ENCODE assay signal across 6 cellular contexts in the genomic region with DNA sequence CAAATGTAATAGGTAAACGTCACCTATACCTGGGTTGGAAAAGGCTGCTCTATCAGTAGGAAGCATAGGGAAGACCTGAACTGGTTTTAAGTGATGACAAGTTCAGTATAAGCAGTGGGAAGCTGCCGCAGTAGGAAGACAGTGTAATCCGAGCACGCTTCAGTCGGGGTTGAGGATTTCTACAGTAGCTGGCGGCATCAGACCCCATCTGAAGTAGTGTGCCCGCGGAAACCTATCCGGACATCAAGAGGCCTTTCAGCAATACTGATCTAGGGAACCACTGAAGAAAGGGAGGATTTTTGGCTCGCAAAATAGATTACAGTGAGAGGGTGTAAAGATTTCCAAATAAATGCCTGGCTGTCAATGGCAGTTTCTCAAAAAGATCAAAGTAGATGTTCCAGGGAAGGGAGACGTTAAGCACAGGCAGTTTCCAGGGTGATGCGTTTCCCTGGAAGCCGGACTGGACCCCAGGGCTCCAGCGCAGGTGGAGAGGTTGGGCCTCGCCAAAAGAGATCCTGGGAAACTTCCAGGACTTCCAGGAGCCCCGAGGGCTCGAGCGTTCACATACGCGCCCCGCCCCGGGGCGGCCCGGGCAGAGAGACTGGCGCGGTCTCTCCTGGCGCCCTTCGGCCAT. TPM values are rescaled to one million over a fixed set of nuclear protein-coding genes. Genes with fewer than 3 reads are reported as not detected.
DNase-seq lines count a peak whose midpoint lies in the region; ATAC-seq and TF ChIP-seq lines count a peak whose summit lies in the region.

No MANE protein-coding gene starts in this region.

- no peak overlapping the region for H3K27ac Mint-ChIP-seq in activated CD4-positive, alpha-beta T cell treated with anti-CD3 and anti-CD28 coated beads for 36 hours
- no peak overlapping the region for H3K27ac Mint-ChIP-seq in stimulated activated effector memory CD8-positive, alpha-beta T cell treated with anti-CD3 and anti-CD28 coated beads, Interleukin-12 subunit alpha, Interleukin-12 subunit beta, amount 100 ng/mL, for 72 hours

- H3K36me3 Mint-ChIP-seq in activated CD4-positive, alpha-beta T cell treated with anti-CD3 and anti-CD28 coated beads for 36 hours (ENCODE audit: low read depth) = no peaks in the 10 kb centered on the region
- peaks cover 1% of the 10 kb centered on the region for H3K36me3 Mint-ChIP-seq in stimulated activated effector memory CD8-positive, alpha-beta T cell treated with anti-CD3 and anti-CD28 coated beads, Interleukin-12 subunit alpha, Interleukin-12 subunit beta, amount 100 ng/mL, for 72 hours

- POLR2A ChIA-PET in activated CD4-positive, alpha-beta T cell treated with anti-CD3 and anti-CD28 coated beads for 36 hours (lab: Charles Lee) = no interaction called here

- DNase-seq in activated CD4-positive, alpha-beta T cell treated with anti-CD3 and anti-CD28 coated beads for 36 hours = no peak
- DNase-seq in activated CD4-positive, alpha-beta T cell treated with anti-CD3 and anti-CD28 coated beads, Interleukin-2, amount 50 U/mL, for 1 hour = no peak
- no peak for DNase-seq in erythroblast (lab: John Stamatoyannopoulos, UW)
- no peak for DNase-seq in stimulated activated effector memory CD8-positive, alpha-beta T cell treated with anti-CD3 and anti-CD28 coated beads, Interleukin-12 subunit alpha, Interleukin-12 subunit beta, amount 100 ng/mL, for 72 hours (ENCODE audit: low spot score in 2 of 2)
- no peak for DNase-seq in NCI-H2196 treated with DMSO at 0.1 percent for 48 hours (lab: John Stamatoyannopoulos, UW; ENCODE audit: unreplicated experiment)

- no peak for ATAC-seq in activated CD4-positive, alpha-beta T cell treated with anti-CD3 and anti-CD28 coated beads for 36 hours
- no peak for ATAC-seq in stimulated activated effector memory CD8-positive, alpha-beta T cell treated with anti-CD3 and anti-CD28 coated beads, Interleukin-12 subunit alpha, Interleukin-12 subunit beta, amount 100 ng/mL, for 72 hours
- ATAC-seq in HG02588 (IDR thresholded peaks at IDR 0.05; ENCODE audit: unreplicated experiment) = no peak

- TF ChIP-seq POLR2A in erythroblast (IDR thresholded peaks at IDR 0.05; ENCODE audit: low read length) = peak; percentile 44

- CTCF ChIA-PET in activated CD4-positive, alpha-beta T cell treated with anti-CD3 and anti-CD28 coated beads for 36 hours (lab: Charles Lee) = no interaction called here

- H3K27me3 Mint-ChIP-seq in activated CD4-positive, alpha-beta T cell treated with anti-CD3 and anti-CD28 coated beads for 36 hours = peaks cover 30% of the 10 kb centered on the region

- peaks cover 6% of the 10 kb centered on the region for H3K4me1 Mint-ChIP-seq in activated CD4-positive, alpha-beta T cell treated with anti-CD3 and anti-CD28 coated beads for 36 hours
- H3K4me1 Mint-ChIP-seq in stimulated activated effector memory CD8-positive, alpha-beta T cell treated with anti-CD3 and anti-CD28 coated beads, Interleukin-12 subunit alpha, Interleukin-12 subunit beta, amount 100 ng/mL, for 72 hours = peaks cover 24% of the 10 kb centered on the region

- H3K4me3 Mint-ChIP-seq in activated CD4-positive, alpha-beta T cell treated with anti-CD3 and anti-CD28 coated beads for 36 hours = peak overlapping the region; percentile 53
- peak overlapping the region; percentile 65 for H3K4me3 Mint-ChIP-seq in stimulated activated effector memory CD8-positive, alpha-beta T cell treated with anti-CD3 and anti-CD28 coated beads, Interleukin-12 subunit alpha, Interleukin-12 subunit beta, amount 100 ng/mL, for 72 hours

- no peaks in the 10 kb centered on the region for H3K9me3 Mint-ChIP-seq in activated CD4-positive, alpha-beta T cell treated with anti-CD3 and anti-CD28 coated beads for 36 hours (ENCODE audit: low read depth)
- H3K9me3 Mint-ChIP-seq in stimulated activated effector memory CD8-positive, alpha-beta T cell treated with anti-CD3 and anti-CD28 coated beads, Interleukin-12 subunit alpha, Interleukin-12 subunit beta, amount 100 ng/mL, for 72 hours = no peaks in the 10 kb centered on the region

- intact Hi-C loops in activated CD4-positive, alpha-beta T cell treated with anti-CD3 and anti-CD28 coated beads for 36 hours (cut with DNase I, micrococcal nuclease) = loop anchor here in 1 of 2 experiments (2.0 kb wide), 1 partner anchor 18 kb away; no protein-coding TSS in a partner anchor

RNA-seq across cellular contexts. Expression of a gene that starts 5.3 kb away (rescaled TPM):
- total RNA-seq in activated CD4-positive, alpha-beta T cell treated with anti-CD3 and anti-CD28 coated beads for 36 hours = under 1 TPM; 0.86 to 0.96 TPM

RNA-seq across cellular contexts. Expression of a gene that starts 6.1 kb away (rescaled TPM):
- 10 to 100 TPM; 17.2 to 17.9 TPM for total RNA-seq in activated CD4-positive, alpha-beta T cell treated with anti-CD3 and anti-CD28 coated beads for 36 hours

RNA-seq across cellular contexts. Expression of a gene that starts 18.7 kb away (rescaled TPM):
- 10 to 100 TPM; 43.5 to 47.7 TPM for total RNA-seq in activated CD4-positive, alpha-beta T cell treated with anti-CD3 and anti-CD28 coated beads for 36 hours

RNA-seq across cellular contexts. Expression of a gene that starts 18.9 kb away (rescaled TPM):
- 100 to 1,000 TPM in 1 of 2 experiments, 10 to 100 TPM in 1; 92.0 to 122 TPM for total RNA-seq in activated CD4-positive, alpha-beta T cell treated with anti-CD3 and anti-CD28 coated beads for 36 hours

RNA-seq across cellular contexts. Expression of a gene that starts 22.4 kb away (rescaled TPM):
- total RNA-seq in activated CD4-positive, alpha-beta T cell treated with anti-CD3 and anti-CD28 coated beads for 36 hours = under 1 TPM; 0.40 to 0.41 TPM
